In the genomic region with DNA sequence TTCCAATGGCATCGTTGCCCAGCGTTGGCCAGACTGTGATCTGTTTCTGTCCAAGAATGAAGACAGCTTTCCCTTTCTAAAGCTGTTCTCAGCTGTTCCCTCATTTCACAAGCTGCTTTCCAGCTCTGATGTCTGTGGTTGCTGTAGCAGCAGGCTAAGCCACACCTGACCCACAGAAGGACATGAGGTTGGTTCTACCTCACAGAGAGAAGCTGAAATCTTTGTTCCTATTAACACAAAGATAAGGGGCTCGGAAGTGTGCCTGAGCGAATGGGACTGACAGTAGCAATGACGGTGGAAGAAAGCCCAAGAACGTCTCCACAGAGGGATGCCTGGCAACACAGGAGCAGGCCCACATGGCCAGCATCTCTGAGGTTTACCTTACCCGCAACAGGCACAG, we compare ENCODE assay signal across 7 cellular contexts.
DNase-seq lines count a peak whose midpoint lies in the region; ATAC-seq, FAIRE-seq and TF ChIP-seq lines count a peak whose summit lies in the region.
"Not testable (repeated sequence)": the region's sequence is repeated elsewhere in the genome, so short reads cannot be mapped to it uniquely, and the experiment has no call there.

No MANE protein-coding gene starts in this region.

- 0% methylated on average over 2 of the region's 7 CpGs for WGBS in K562 (ENCODE audit: insufficient coverage, low coverage, missing lambda C conversion rate)

- ATAC-seq in K562: not testable (repeated sequence)

- in situ Hi-C loops in K562 (cut with MboI): not testable (repeated sequence)

- H3K27ac ChIP-seq in K562 (ENCODE audit: extremely low read depth, low read depth, low read length): not testable (repeated sequence)

- not testable (repeated sequence) for H3K4me1 ChIP-seq in K562 (replicated peaks in 1 of 2; ENCODE audit: control insufficient read depth in 2 of 2, insufficient read depth in 2 of 2, low read length in 2 of 2); endocrine pancreas (ENCODE audit: control insufficient read depth, insufficient read depth, low read length)

- not testable (repeated sequence) for TF ChIP-seq CTCF in K562 (IDR thresholded peaks at IDR 0.05 in 2 of 3, conservative IDR thresholded peaks at IDR 0.05 in 1 of 3; ENCODE audit: insufficient read depth in 2 of 3, low read depth in 1 of 3, low read length in 3 of 3)

- not testable (repeated sequence) for H3K27me3 ChIP-seq in K562 (ENCODE audit: control insufficient read depth in 2 of 2, insufficient read depth in 2 of 2, low read length in 2 of 2); endocrine pancreas (ENCODE audit: control insufficient read depth, insufficient read depth, low read length)

- not testable (repeated sequence) for H3K9me3 ChIP-seq in K562 (replicated peaks; ENCODE audit: control insufficient read depth, insufficient read depth, low read depth, low read length); endocrine pancreas (ENCODE audit: control insufficient read depth, low read length)

- peak; percentile 15 for FAIRE-seq in K562 (lab: Jason Lieb, UNC)
- peak; percentile 100 for FAIRE-seq in islet of Langerhans (lab: Jason Lieb, UNC)

- not testable (repeated sequence) for TF ChIP-seq POLR2A in K562 (conservative IDR thresholded peaks at IDR 0.05)

- not testable (repeated sequence) for H3K79me2 ChIP-seq in K562 (ENCODE audit: control insufficient read depth, insufficient read depth, low read length)

- peak; percentile 40 for DNase-seq in Ammon's horn (ENCODE audit: low spot score)
- not testable (repeated sequence) for DNase-seq in K562 (ENCODE audit: extremely low read depth in 1 of 4, low spot score in 3 of 4)
- peak; percentile 34 for DNase-seq in cerebellar cortex (ENCODE audit: low spot score)
- peak; percentile 45 for DNase-seq in midbrain (lab: John Stamatoyannopoulos, UW)
- peak; percentile 14 for DNase-seq in pons (ENCODE audit: low spot score)

- not testable (repeated sequence) for H4K20me1 ChIP-seq in K562 (replicated peaks; ENCODE audit: control insufficient read depth, insufficient read depth, low read length)

- not testable (repeated sequence) for H3K9ac ChIP-seq in K562 (ENCODE audit: insufficient read depth in 1 of 2, low read depth in 2 of 2, low read length in 2 of 2); endocrine pancreas (ENCODE audit: control insufficient read depth, insufficient read depth, low read length)

- not testable (repeated sequence) for BruUV-seq in K562 (replicated peaks; lab: Mats Ljungman, UMichigan)

- TF ChIP-seq RAD21 in K562 (CRISPR knock-in tag; conservative IDR thresholded peaks at IDR 0.05 in 1 of 2, IDR thresholded peaks at IDR 0.05 in 1 of 2): not testable (repeated sequence)

- TF ChIP-seq EP300 in K562 (IDR thresholded peaks at IDR 0.05; ENCODE audit: low read length): not testable (repeated sequence)

- not testable (repeated sequence) for H3K4me2 ChIP-seq in K562 (ENCODE audit: insufficient read depth, low read length)

- intact Hi-C loops in K562 (cut with micrococcal nuclease): not testable (repeated sequence)

- POLR2A ChIA-PET in K562 (lab: Yijun Ruan, JAX): not testable (repeated sequence)

- H3K4me3 ChIP-seq in K562: not testable (repeated sequence)
- H3K4me3 ChIP-seq in endocrine pancreas (ENCODE audit: control insufficient read depth, insufficient read depth, low read length): peak overlapping the region; percentile 35

- CTCF ChIA-PET in K562 (lab: Yijun Ruan, JAX; ENCODE audit: low intra/inter-chr PET ratio): not testable (repeated sequence)

- not testable (repeated sequence) for H3K36me3 ChIP-seq in K562 (ENCODE audit: control insufficient read depth, insufficient read depth, low read length); endocrine pancreas (ENCODE audit: control insufficient read depth, insufficient read depth, low read length)

- H3K9me1 ChIP-seq in K562 (ENCODE audit: control insufficient read depth, insufficient read depth, low read length): not testable (repeated sequence)

- not testable (repeated sequence) for H2AFZ ChIP-seq in K562 (ENCODE audit: low read depth, low read length)
